ENCODE assay signal across 16 cellular contexts in the genomic region with DNA sequence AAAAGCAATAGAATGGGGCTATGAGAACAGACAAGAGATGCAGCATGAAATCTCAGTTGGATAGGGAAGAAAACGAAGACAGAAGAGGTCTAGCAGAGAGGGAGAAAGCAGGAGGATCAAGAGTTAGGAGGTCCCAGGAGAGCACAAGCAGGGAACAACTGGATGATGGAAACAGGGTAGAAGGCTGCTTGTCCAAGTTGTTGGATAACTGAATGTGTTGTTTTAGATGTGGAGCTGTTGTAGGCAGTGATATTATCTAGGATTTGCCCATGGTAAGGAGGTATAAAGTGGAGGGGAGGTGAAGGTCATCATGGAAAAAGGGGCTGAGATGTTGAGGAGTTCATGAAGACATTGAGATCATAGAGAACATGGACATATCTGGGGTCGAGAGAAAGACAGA. TPM values are rescaled to one million over a fixed set of nuclear protein-coding genes. Genes with fewer than 3 reads are reported as not detected.
"Had no signal": no experiment of that assay in that cellular context is flagged by ENCODE, and none has a peak within 500 bp of the region (broad histone marks: within the 10 kb centered on the region; RNA-seq: fewer than 3 reads in every experiment).

No MANE protein-coding gene starts in this region.

- H3K27ac ChIP-seq: epithelial cell of prostate, foreskin keratinocyte, hepatocyte, parathyroid adenoma, right lobe of liver, suprapubic skin had no signal

- H3K9ac ChIP-seq: parathyroid adenoma had no signal

- H3K4me1 ChIP-seq: parathyroid adenoma, right lobe of liver, suprapubic skin had no signal

- H3K4me3 ChIP-seq: hepatocyte, right lobe of liver, suprapubic skin had no signal

- ATAC-seq: left cardiac atrium, right lobe of liver had no signal

- H3K36me3 ChIP-seq: right lobe of liver, suprapubic skin had no signal

- H3K4me2 ChIP-seq: hepatocyte had no signal

- H2AFZ ChIP-seq: hepatocyte had no signal

- FAIRE-seq: islet of Langerhans, small intestine had no signal

- H3K9me3 ChIP-seq: right lobe of liver, suprapubic skin had no signal

- H3K79me2 ChIP-seq: hepatocyte, parathyroid adenoma had no signal

- DNase-seq: activated CD4-positive, CD25-positive, alpha-beta regulatory T cell; activated CD8-positive, alpha-beta memory T cell treated with anti-CD3 and anti-CD28 coated beads, Interleukin-2, amount 10 ng/mL, durations not matched to agents 7 days and 5 days; endodermal cell; left cardiac atrium; midbrain; right lobe of liver; small intestine; stimulated activated CD4-positive, alpha-beta T cell treated with anti-CD3 and anti-CD28 coated beads, Interleukin-4, amount 100 ng/mL, for 1 hour had no signal

- H3K27me3 ChIP-seq: hepatocyte, right lobe of liver, suprapubic skin had no signal

RNA-seq across cellular contexts. Expression of gene SPATA9, which starts 35.9 kb away (rescaled TPM):
- total RNA-seq: activated CD4-positive, alpha-beta memory T cell treated with anti-CD3 and anti-CD28 coated beads, Interleukin-2, amount 10 ng/mL, durations not matched to agents 7 days and 5 days; activated CD8-positive, alpha-beta memory T cell treated with anti-CD3 and anti-CD28 coated beads, Interleukin-2, amount 10 ng/mL, durations not matched to agents 7 days and 5 days; cardiac septum; foreskin keratinocyte; suprapubic skin had no signal
- polyA plus RNA-seq: foreskin keratinocyte had no signal
